7 cellular contexts compared by ENCODE assay signal in genomic region chr1:197775282-197776262, GRCh38. TPM values are rescaled to one million over a fixed set of nuclear protein-coding genes. Genes with fewer than 3 reads are reported as not detected.
DNase-seq lines count a peak whose midpoint lies in the region; ATAC-seq, FAIRE-seq and TF ChIP-seq lines count a peak whose summit lies in the region.

DENND1B (minus strand) TSS chr1:197775480; CDS start chr1:197775155, 325 bp downstream.

- no peaks in the 10 kb centered on the region for H3K36me3 Mint-ChIP-seq in WTC11

- peak within 1 kb of the TSS; percentile 71 for H3K4me3 Mint-ChIP-seq in WTC11

- CTCF ChIA-PET in WTC11 (lab: Charles Lee): interaction anchor here (0.7 to 1.8 kb wide), 3 partner anchors 69 to 139 kb away, joined by 3 to 6 read pairs (median 5); no protein-coding TSS in a partner anchor

- H3K27ac Mint-ChIP-seq in WTC11: no peak within 1 kb of the TSS

- peak; percentile 58 for FAIRE-seq in GM18507 (lab: Jason Lieb, UNC)
- FAIRE-seq in bronchial epithelial cell (lab: Jason Lieb, UNC): peak; percentile 99

- POLR2A ChIA-PET in WTC11 (lab: Charles Lee): no interaction called here

- no peaks in the 10 kb centered on the region for H3K36me3 ChIP-seq in bronchial epithelial cell (ENCODE audit: control insufficient read depth, insufficient read depth, low read length)

- DNase-seq in GM18507 (ENCODE audit: extremely low spot score, insufficient read length, low read depth) (no peak), NCI-H2107 treated with DMSO at 0.1 percent for 48 hours (lab: John Stamatoyannopoulos, UW; ENCODE audit: unreplicated experiment) (peak; percentile 77), WTC11 (ENCODE audit: low spot score) (peak; percentile 83), bronchial epithelial cell (ENCODE audit: low read depth) (peak; percentile 79), kidney glomerular epithelial cell (lab: John Stamatoyannopoulos, UW) (peak; percentile 62)
- DNase-seq in stimulated activated CD4-positive, alpha-beta T cell treated with anti-CD3 and anti-CD28 coated beads, Interleukin-1b, Interleukin-23, amount 100 ng/mL, for 24 hours (ENCODE audit: low read depth in 4 of 4, low spot score in 1 of 4): peak; percentile 32 to 70 (median 56)

- TF ChIP-seq CTCF in WTC11 (IDR thresholded peaks at IDR 0.05) (no peak), bronchial epithelial cell (IDR thresholded peaks at IDR 0.05; ENCODE audit: insufficient read depth, low read length, severe bottlenecking) (peak; percentile 16)

- H3K27me3 ChIP-seq in bronchial epithelial cell (ENCODE audit: control insufficient read depth, insufficient read depth, low read length): no peaks in the 10 kb centered on the region

- peaks cover 27% of the 10 kb centered on the region for H3K4me1 Mint-ChIP-seq in WTC11

- ATAC-seq in HG02852 (IDR thresholded peaks at IDR 0.05; ENCODE audit: unreplicated experiment): peak; percentile 72
- peak; percentile 80 for ATAC-seq in WTC11

- peaks cover 9% of the 10 kb centered on the region for H3K9me3 Mint-ChIP-seq in WTC11

- peak within 1 kb of the TSS; percentile 72 for H3K4me3 ChIP-seq in bronchial epithelial cell (ENCODE audit: low read depth, low read length)

- H3K27me3 Mint-ChIP-seq in WTC11 (ENCODE audit: low read depth): peaks cover 15% of the 10 kb centered on the region

TF ChIP-seq in WTC11, 78 proteins besides CTCF, POLR2A, EP300 and RAD21 (continues in another document):
- TF ChIP-seq FOXK1 (CRISPR knock-in tag; IDR thresholded peaks at IDR 0.05): no peak
- no peak for TF ChIP-seq SMAD4 (CRISPR knock-in tag; IDR thresholded peaks at IDR 0.05)
- TF ChIP-seq MAX (CRISPR knock-in tag; IDR thresholded peaks at IDR 0.05): 0 out of 2 replicates have a peak, but pooled peaks have one; percentile 46
- no peak for TF ChIP-seq PREB (CRISPR knock-in tag; IDR thresholded peaks at IDR 0.05; ENCODE audit: borderline replicate concordance)
- TF ChIP-seq TEAD4 (CRISPR knock-in tag; IDR thresholded peaks at IDR 0.05): peak; percentile 52; the same call in 1 of the 2 replicates
- no peak for TF ChIP-seq ZNF219 (CRISPR knock-in tag; IDR thresholded peaks at IDR 0.05; ENCODE audit: borderline replicate concordance)
- TF ChIP-seq MYBL2 (CRISPR knock-in tag; IDR thresholded peaks at IDR 0.05): 0 out of 2 replicates have a peak, but pooled peaks have one; percentile 46
- TF ChIP-seq ZNF423 (CRISPR knock-in tag; IDR thresholded peaks at IDR 0.05): peak; percentile 66; the same call in 1 of the 2 replicates
- TF ChIP-seq ERG (CRISPR knock-in tag; IDR thresholded peaks at IDR 0.05): no peak
- no peak for TF ChIP-seq AR (CRISPR knock-in tag; IDR thresholded peaks at IDR 0.05)
- TF ChIP-seq GABPB1 (CRISPR knock-in tag; IDR thresholded peaks at IDR 0.05): 0 out of 2 replicates have a peak, but pooled peaks have one; percentile 24
- no peak for TF ChIP-seq ZNF425 (CRISPR knock-in tag; conservative IDR thresholded peaks at IDR 0.05)
- TF ChIP-seq E2F4 (CRISPR knock-in tag; IDR thresholded peaks at IDR 0.05; ENCODE audit: borderline replicate concordance, low read depth): no peak
- no peak for TF ChIP-seq RELA (CRISPR knock-in tag; IDR thresholded peaks at IDR 0.05; ENCODE audit: borderline replicate concordance)
- no peak for TF ChIP-seq NR2C2 (CRISPR knock-in tag; IDR thresholded peaks at IDR 0.05)
- TF ChIP-seq HMGXB4 (CRISPR knock-in tag; IDR thresholded peaks at IDR 0.05): peak; percentile 88; the same call in 1 of the 2 replicates
- peak; percentile 60; the same call in 1 of the 2 replicates for TF ChIP-seq ATF3 (CRISPR knock-in tag; conservative IDR thresholded peaks at IDR 0.05)

RNA-seq across cellular contexts. Expression of gene DENND1B, which starts in this region (rescaled TPM):
- total RNA-seq in WTC11 (2021) (2.8 to 4.3 TPM (median 3.3 TPM) in 3 replicates), bronchial epithelial cell (15.5 and 30.3 TPM in 2 replicates)
